Comparison of ENCODE assay signal across 5 cellular contexts in the genomic region with DNA sequence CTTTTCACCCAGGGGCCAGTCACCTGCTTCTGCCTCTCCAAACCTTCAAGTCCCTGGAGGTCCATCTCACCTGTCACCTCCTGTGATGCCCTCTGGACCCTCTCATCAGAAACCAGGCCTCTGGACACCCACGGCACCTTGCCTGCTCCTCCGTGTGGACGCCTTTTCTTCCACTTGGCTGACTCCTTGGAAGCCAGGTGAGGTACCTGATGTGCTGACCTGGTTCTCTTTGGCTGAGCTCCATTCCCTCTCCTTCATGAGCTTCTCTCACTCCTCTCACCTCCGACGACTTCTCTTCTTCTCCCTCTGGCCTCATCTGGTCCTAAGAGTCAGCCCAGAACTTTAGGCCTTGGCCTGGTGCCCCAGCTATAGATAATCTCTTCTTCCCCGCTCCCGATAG.
"Had no signal": no experiment of that assay in that cellular context is flagged by ENCODE, and none has a peak within 500 bp of the region (broad histone marks: within the 10 kb centered on the region; RNA-seq: fewer than 3 reads in every experiment).

No MANE protein-coding gene starts in this region.

- H3K4me1 ChIP-seq: right lobe of liver, suprapubic skin had no signal

- H3K4me3 ChIP-seq: lung, ovary, right lobe of liver, suprapubic skin had no signal

- H3K27me3 ChIP-seq: ovary, right lobe of liver had no signal

- H3K27ac ChIP-seq: coronary artery, ovary, right lobe of liver, suprapubic skin had no signal

- H3K36me3 ChIP-seq: ovary, right lobe of liver, suprapubic skin had no signal

- H3K9me3 ChIP-seq: ovary, right lobe of liver, suprapubic skin had no signal
